ENCODE assay signal across 1 cellular context in genomic region chr14:61532818-61533217, GRCh38.
TF ChIP-seq lines count a peak whose summit lies in the region.

No MANE protein-coding gene starts in this region.

TF ChIP-seq in A549, 52 proteins besides CTCF, POLR2A, EP300 and RAD21 (continued from another document):
- TF ChIP-seq RNF2 (IDR thresholded peaks at IDR 0.05; ENCODE audit: borderline replicate concordance, low read depth) (no peak), HOXB13 (CRISPR knock-in tag; IDR thresholded peaks at IDR 0.05; ENCODE audit: low read depth) (no peak), NFE2L2 (conservative IDR thresholded peaks at IDR 0.05; ENCODE audit: low read length) (no peak), REST (IDR thresholded peaks at IDR 0.05) (no peak)
